Comparison of ENCODE assay signal across 7 cellular contexts in the genomic region with DNA sequence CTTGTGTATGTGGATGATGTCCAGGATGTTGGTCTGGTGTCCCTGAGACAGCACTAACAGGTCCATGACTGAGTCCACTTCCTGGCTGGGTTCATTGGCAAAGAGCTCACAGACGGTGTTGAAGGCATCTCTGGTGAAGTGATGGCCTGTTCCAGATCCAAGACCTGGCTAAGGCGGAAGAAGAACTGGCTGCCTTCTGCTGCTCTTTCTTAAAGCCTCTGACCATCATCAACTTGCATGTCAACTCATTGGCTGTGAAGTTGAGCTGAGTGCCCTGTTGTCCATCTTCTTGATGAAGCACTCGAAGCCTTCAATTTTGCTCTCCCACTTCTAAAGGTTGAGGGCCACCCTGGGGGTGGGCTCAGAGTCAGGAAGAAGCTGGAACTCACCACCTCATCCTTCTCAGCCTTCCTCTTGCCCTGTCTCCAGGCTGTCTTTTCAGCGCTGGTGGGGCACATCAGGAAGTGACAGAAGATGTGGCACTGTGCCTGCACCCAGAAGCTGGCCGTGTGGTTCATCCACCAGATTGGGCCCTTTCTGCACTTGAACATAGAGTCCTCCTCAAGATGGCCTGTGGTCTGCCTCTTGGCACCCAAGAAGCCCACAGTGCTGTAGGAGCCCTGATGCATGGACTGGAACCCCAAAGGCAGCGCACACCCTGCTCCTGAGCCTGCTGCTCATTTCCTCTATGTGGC. TPM values are rescaled to one million over a fixed set of nuclear protein-coding genes. Genes with fewer than 3 reads are reported as not detected.
DNase-seq lines count a peak whose midpoint lies in the region; TF ChIP-seq lines count a peak whose summit lies in the region.
"Not testable (repeated sequence)": the region's sequence is repeated elsewhere in the genome, so short reads cannot be mapped to it uniquely, and the experiment has no call there.
"Had no signal": no experiment of that assay in that cellular context is flagged by ENCODE, and none has a peak within 500 bp of the region (broad histone marks: within the 10 kb centered on the region; RNA-seq: fewer than 3 reads in every experiment).

No MANE protein-coding gene starts in this region.

- DNase-seq in activated CD4-positive, alpha-beta T cell treated with anti-CD3 and anti-CD28 coated beads, Interleukin-2, amount 10 ng/mL, durations not matched to agents 24 days and 14 days = peak; percentile 53
- DNase-seq in esophagus muscularis mucosa (ENCODE audit: extremely low spot score) = peak; percentile 82
- DNase-seq in islet precursor cell = peak; percentile 32
- peak; percentile 71 for DNase-seq in mesenteric fat pad (ENCODE audit: low spot score)
- DNase-seq in spleen = peak; percentile 47

- peaks cover 15% of the 10 kb centered on the region for H3K4me1 Mint-ChIP-seq in activated CD4-positive, alpha-beta T cell treated with anti-CD3 and anti-CD28 coated beads, Interleukin-2, amount 10 ng/mL, durations not matched to agents 24 days and 14 days

- 85% methylated on average over 3 of the region's 6 CpGs for WGBS in esophagus muscularis mucosa
- 87 to 93% (median 87%) methylated on average over 6 of the region's 6 CpGs for WGBS in spleen, 5 donors

- H3K36me3 ChIP-seq in esophagus muscularis mucosa, spleen: not testable (repeated sequence)

- intact Hi-C loops in activated CD4-positive, alpha-beta T cell treated with anti-CD3 and anti-CD28 coated beads, Interleukin-2, amount 10 ng/mL, durations not matched to agents 24 days and 14 days (cut with micrococcal nuclease); esophagus muscularis mucosa (cut with DNase I); spleen (cut with DNase I; ENCODE audit: low total_unique reads): not testable (repeated sequence)

- H3K4me1 ChIP-seq in esophagus muscularis mucosa, spleen: not testable (repeated sequence)

- not testable (repeated sequence) for H3K4me3 ChIP-seq in esophagus muscularis mucosa, spleen

- not testable (repeated sequence) for H3K9me3 Mint-ChIP-seq in activated CD4-positive, alpha-beta T cell treated with anti-CD3 and anti-CD28 coated beads, Interleukin-2, amount 10 ng/mL, durations not matched to agents 24 days and 14 days

- TF ChIP-seq CTCF in esophagus muscularis mucosa (IDR thresholded peaks at IDR 0.05); spleen (IDR thresholded peaks at IDR 0.05 in 8 of 11, conservative IDR thresholded peaks at IDR 0.05 in 3 of 11): not testable (repeated sequence)

- not testable (repeated sequence) for H3K9me3 ChIP-seq in esophagus muscularis mucosa, spleen

- not testable (repeated sequence) for H3K27me3 ChIP-seq in esophagus muscularis mucosa; spleen (replicated peaks in 1 of 7)

- H3K27ac Mint-ChIP-seq in activated CD4-positive, alpha-beta T cell treated with anti-CD3 and anti-CD28 coated beads, Interleukin-2, amount 10 ng/mL, durations not matched to agents 24 days and 14 days = not testable (repeated sequence)

- H3K27me3 Mint-ChIP-seq in activated CD4-positive, alpha-beta T cell treated with anti-CD3 and anti-CD28 coated beads, Interleukin-2, amount 10 ng/mL, durations not matched to agents 24 days and 14 days = peaks cover 11% of the 10 kb centered on the region

- not testable (repeated sequence) for TF ChIP-seq EP300 in esophagus muscularis mucosa (IDR thresholded peaks at IDR 0.05)

- H3K4me3 Mint-ChIP-seq in activated CD4-positive, alpha-beta T cell treated with anti-CD3 and anti-CD28 coated beads, Interleukin-2, amount 10 ng/mL, durations not matched to agents 24 days and 14 days = not testable (repeated sequence)

- not testable (repeated sequence) for TF ChIP-seq POLR2A in esophagus muscularis mucosa (IDR thresholded peaks at IDR 0.05; ENCODE audit: low read depth); spleen (IDR thresholded peaks at IDR 0.05)

- H3K27ac ChIP-seq in esophagus muscularis mucosa (replicated peaks in 1 of 4); spleen: not testable (repeated sequence)

- not testable (repeated sequence) for H3K36me3 Mint-ChIP-seq in activated CD4-positive, alpha-beta T cell treated with anti-CD3 and anti-CD28 coated beads, Interleukin-2, amount 10 ng/mL, durations not matched to agents 24 days and 14 days (ENCODE audit: low read depth)

RNA-seq across cellular contexts. Expression of a gene that starts 16.2 kb away (rescaled TPM):
- 7.3 and 7.7 TPM in 2 replicates for total RNA-seq in activated CD4-positive, alpha-beta T cell treated with anti-CD3 and anti-CD28 coated beads, Interleukin-2, amount 10 ng/mL, durations not matched to agents 24 days and 14 days
- total RNA-seq in esophagus muscularis mucosa (10 to 100 TPM in 1 of 4 donors, 1 to 10 TPM in 3; 8.9 to 11.4 (median 9.9) TPM), mesenteric fat pad (6.9 TPM), spleen (10 to 100 TPM; 13.8 to 28.4 (median 15.6) TPM)
- 1 to 10 TPM; 1.1 to 1.5 (median 1.1) TPM for polyA plus RNA-seq in spleen

RNA-seq across cellular contexts. Expression of a gene that starts 53.3 kb away (rescaled TPM):
- total RNA-seq in activated CD4-positive, alpha-beta T cell treated with anti-CD3 and anti-CD28 coated beads, Interleukin-2, amount 10 ng/mL, durations not matched to agents 24 days and 14 days = 39.5 and 39.7 TPM in 2 replicates
- total RNA-seq in esophagus muscularis mucosa = 1 to 10 TPM; 4.3 to 5.1 (median 4.9) TPM
- total RNA-seq in mesenteric fat pad = 9.8 TPM
- 10 to 100 TPM; 60.4 to 99.1 (median 72.6) TPM for total RNA-seq in spleen
- 10 to 100 TPM; 30.7 to 54.5 (median 37.6) TPM for polyA plus RNA-seq in spleen
- polyA plus RNA-seq: AG04450, BJ had no signal

Comparison
In these comparisons a context has a peak if more than half of its experiments do, and no peak if none do; other contexts are left out.
1. DNase-seq: peak in every context shown above with its lines; median percentile 82 in esophagus muscularis mucosa; 71 in mesenteric fat pad; 53 in activated CD4-positive, alpha-beta T cell treated with anti-CD3 and anti-CD28 coated beads, Interleukin-2, amount 10 ng/mL, durations not matched to agents 24 days and 14 days; 47 in spleen; 32 in islet precursor cell.